ENCODE assay signal across 18 cellular contexts in genomic region chr4:69497886-69498395, GRCh38. TPM values are rescaled to one million over a fixed set of nuclear protein-coding genes. Genes with fewer than 3 reads are reported as not detected.
"Had no signal": no experiment of that assay in that cellular context is flagged by ENCODE, and none has a peak within 500 bp of the region (broad histone marks: within the 10 kb centered on the region; RNA-seq: fewer than 3 reads in every experiment).

No MANE protein-coding gene starts in this region.

- FAIRE-seq: islet of Langerhans had no signal

- H3K9me3 ChIP-seq: adrenal gland, mucosa of descending colon, right lobe of liver had no signal

- DNase-seq: activated CD4-positive, alpha-beta memory T cell treated with anti-CD3 and anti-CD28 coated beads for 36 hours; activated CD4-positive, alpha-beta T cell treated with anti-CD3 and anti-CD28 coated beads for 36 hours; activated CD8-positive, alpha-beta memory T cell treated with anti-CD3 and anti-CD28 coated beads, Interleukin-2, amount 10 ng/mL, durations not matched to agents 7 days and 5 days; activated T-cell treated with anti-CD3 and anti-CD28 coated beads, Interleukin-2, amount 50 U/mL, for 1 hour; adrenal gland; erythroblast; mucosa of descending colon; natural killer cell; occipital lobe; right lobe of liver; stimulated activated CD4-positive, alpha-beta T cell treated with anti-CD3 and anti-CD28 coated beads, Interleukin-1b, Interleukin-23, amount 100 ng/mL, for 48 hours; stimulated activated naive CD8-positive, alpha-beta T cell treated with anti-CD3 and anti-CD28 coated beads, Interleukin-15, amount 100 ng/mL, for 72 hours had no signal

- H3K36me3 ChIP-seq: adrenal gland had no signal

- H3K4me3 ChIP-seq: adrenal gland, mucosa of descending colon, right lobe of liver had no signal

- H3K27me3 ChIP-seq: adrenal gland, right lobe of liver had no signal

- H3K27ac ChIP-seq: adrenal gland, right lobe of liver had no signal

- H3K4me1 ChIP-seq: adrenal gland had no signal

RNA-seq across cellular contexts. Expression of gene UGT2B4, which starts 2.2 kb away (rescaled TPM):
- total RNA-seq: activated CD4-positive, alpha-beta memory T cell treated with anti-CD3 and anti-CD28 coated beads for 36 hours; activated CD4-positive, alpha-beta T cell treated with anti-CD3 and anti-CD28 coated beads for 36 hours; activated CD8-positive, alpha-beta memory T cell treated with anti-CD3 and anti-CD28 coated beads, Interleukin-2, amount 10 ng/mL, durations not matched to agents 7 days and 5 days; chondrocyte; dermis microvascular lymphatic vessel endothelial cell; mucosa of descending colon; natural killer cell; occipital lobe; posterior vena cava; SK-MEL-5; temporal lobe had no signal
